8 cellular contexts compared by ENCODE assay signal in genomic region chrX:15564981-15565579, GRCh38. TPM values are rescaled to one million over a fixed set of nuclear protein-coding genes. Genes with fewer than 3 reads are reported as not detected.
DNase-seq lines count a peak whose midpoint lies in the region; ATAC-seq and TF ChIP-seq lines count a peak whose summit lies in the region.

No MANE protein-coding gene starts in this region.

- H2BK12ac ChIP-seq in neuronal stem cell (ENCODE audit: low read length) = no peak overlapping the region

- WGBS in neuronal stem cell (ENCODE audit: extremely low coverage in 2 of 2, insufficient read length in 2 of 2, insufficient replicate concordance in 1 of 2), 2 donors = no CpG with 5 or more reads among the region's 5 CpGs

- peaks cover 1% of the 10 kb centered on the region for H3K27me3 Mint-ChIP-seq in activated CD4-positive, alpha-beta memory T cell treated with anti-CD3 and anti-CD28 coated beads for 36 hours

- H3K27ac ChIP-seq in neuronal stem cell (replicated peaks; ENCODE audit: low read length) = no peak overlapping the region

- no peak overlapping the region for H3K23ac ChIP-seq in neuronal stem cell (ENCODE audit: low read depth, low read length, poor library complexity)

- H3K79me1 ChIP-seq in neuronal stem cell (ENCODE audit: low read depth, low read length) = no peaks in the 10 kb centered on the region

- POLR2A ChIA-PET in activated CD4-positive, alpha-beta memory T cell treated with anti-CD3 and anti-CD28 coated beads for 36 hours (lab: Charles Lee) = no interaction called here

- peak; percentile 61 for ATAC-seq in HG02852 (IDR thresholded peaks at IDR 0.05; ENCODE audit: unreplicated experiment)
- no peak for ATAC-seq in GM21717 (IDR thresholded peaks at IDR 0.05; ENCODE audit: unreplicated experiment)

- no peaks in the 10 kb centered on the region for H3K36me3 ChIP-seq in neuronal stem cell (replicated peaks in 1 of 2; ENCODE audit: control insufficient read depth in 2 of 2, insufficient read depth in 2 of 2, low read length in 2 of 2)

- intact Hi-C loops in activated CD4-positive, alpha-beta memory T cell treated with anti-CD3 and anti-CD28 coated beads for 36 hours (cut with micrococcal nuclease) = loop anchor here (1.0 kb wide), 3 partner anchors 67 to 216 kb away; no protein-coding TSS in a partner anchor

- no peak overlapping the region for H3K9ac ChIP-seq in neuronal stem cell (ENCODE audit: low read depth, low read length, poor library complexity)

- no peak overlapping the region for H3K27ac Mint-ChIP-seq in activated CD4-positive, alpha-beta memory T cell treated with anti-CD3 and anti-CD28 coated beads for 36 hours

- no peak overlapping the region for H3K4ac ChIP-seq in neuronal stem cell (ENCODE audit: low read length)

- H2AK5ac ChIP-seq in neuronal stem cell (ENCODE audit: low read depth, low read length) = no peak overlapping the region

- no peak overlapping the region for H3K14ac ChIP-seq in neuronal stem cell (ENCODE audit: low read length)

- H3K27me3 ChIP-seq in neuronal stem cell (ENCODE audit: control insufficient read depth in 3 of 3, insufficient read depth in 3 of 3, low read depth in 1 of 3, low read length in 3 of 3) = no peaks in the 10 kb centered on the region

- H3K4me2 ChIP-seq in neuronal stem cell (ENCODE audit: insufficient read depth, low read length, poor library complexity, severe bottlenecking) = no peak overlapping the region

- peaks cover 5 to 28% of the 10 kb centered on the region in 2 donors for H3K4me1 ChIP-seq in neuronal stem cell (ENCODE audit: control insufficient read depth in 2 of 2, insufficient read depth in 1 of 2, low read depth in 1 of 2, low read length in 2 of 2)

- no peaks in the 10 kb centered on the region for H3K4me1 Mint-ChIP-seq in activated CD4-positive, alpha-beta memory T cell treated with anti-CD3 and anti-CD28 coated beads for 36 hours (ENCODE audit: low read depth)

- H3K9me3 ChIP-seq in neuronal stem cell (replicated peaks in 1 of 2; ENCODE audit: control insufficient read depth in 2 of 2, insufficient read depth in 1 of 2, low read depth in 1 of 2, low read length in 2 of 2) = no peaks in the 10 kb centered on the region

- no peaks in the 10 kb centered on the region for H3K9me3 Mint-ChIP-seq in activated CD4-positive, alpha-beta memory T cell treated with anti-CD3 and anti-CD28 coated beads for 36 hours

- TF ChIP-seq CTCF in fibroblast of pulmonary artery (IDR thresholded peaks at IDR 0.05; ENCODE audit: low read length, missing control alignments) = peak; percentile 62

- no peak overlapping the region for H3K4me3 Mint-ChIP-seq in activated CD4-positive, alpha-beta memory T cell treated with anti-CD3 and anti-CD28 coated beads for 36 hours

- no peak overlapping the region for H4K91ac ChIP-seq in neuronal stem cell (ENCODE audit: low read depth, low read length, poor library complexity)

- no peak overlapping the region for H2BK15ac ChIP-seq in neuronal stem cell (ENCODE audit: low read length)

- DNase-seq in DMS79 treated with DMSO at 0.1 percent for 48 hours (lab: John Stamatoyannopoulos, UW) (peak; percentile 17), DMS79 (lab: John Stamatoyannopoulos, UW) (no peak), NCI-H345 (lab: John Stamatoyannopoulos, UW) (peak; percentile 67), fibroblast of pulmonary artery (ENCODE audit: low read depth) (peak; percentile 89), neuronal stem cell (ENCODE audit: low spot score) (no peak)
- DNase-seq in activated CD4-positive, alpha-beta memory T cell treated with anti-CD3 and anti-CD28 coated beads for 36 hours = peak; percentile 45

- no peaks in the 10 kb centered on the region for H3K36me3 Mint-ChIP-seq in activated CD4-positive, alpha-beta memory T cell treated with anti-CD3 and anti-CD28 coated beads for 36 hours

- no peak overlapping the region for H2BK120ac ChIP-seq in neuronal stem cell (ENCODE audit: low read depth, low read length)

- CTCF ChIA-PET in activated CD4-positive, alpha-beta memory T cell treated with anti-CD3 and anti-CD28 coated beads for 36 hours (lab: Charles Lee) = interaction anchor here (0.6 to 1.5 kb wide), 6 partner anchors 11 to 1631 kb away, joined by 3 to 11 read pairs (median 4); partner anchors contain the start of gene PIR

- no peak overlapping the region for H4K8ac ChIP-seq in neuronal stem cell (ENCODE audit: low read depth, low read length)

- H3K18ac ChIP-seq in neuronal stem cell (ENCODE audit: low read length) = no peak overlapping the region

- peak overlapping the region; percentile 48 for H2AFZ ChIP-seq in neuronal stem cell (ENCODE audit: low read length)

- no peak overlapping the region for H3K4me3 ChIP-seq in fibroblast of pulmonary artery (replicated peaks; ENCODE audit: low read depth, low read length)
- no peak overlapping the region for H3K4me3 ChIP-seq in neuronal stem cell (ENCODE audit: low read length in 2 of 2)

- H2BK5ac ChIP-seq in neuronal stem cell (ENCODE audit: low read length) = no peak overlapping the region

RNA-seq across cellular contexts. Expression of gene ACE2, which starts 35.7 kb away (rescaled TPM):
- not detected for total RNA-seq in activated CD4-positive, alpha-beta memory T cell treated with anti-CD3 and anti-CD28 coated beads for 36 hours
- polyA plus RNA-seq in neuronal stem cell (2013, experiment 1 of 2) = not detected
- not detected for polyA plus RNA-seq in neuronal stem cell (2013, experiment 2 of 2)

Comparison
In these comparisons a context has a peak if more than half of its experiments do, and no peak if none do; other contexts are left out.
1. DNase-seq: peak in DMS79 treated with DMSO at 0.1 percent for 48 hours (single experiment), NCI-H345 (single experiment), activated CD4-positive, alpha-beta memory T cell treated with anti-CD3 and anti-CD28 coated beads for 36 hours (single experiment) and fibroblast of pulmonary artery (single experiment); none in DMS79 (single experiment) and neuronal stem cell (single experiment).